In genomic region chr16:11105038-11105903, GRCh38 we compare ENCODE assay signal across 1 cellular context.
A peak's percentile ranks its signal among the peaks of the same experiment; 100 is the strongest.
TF ChIP-seq lines count a peak whose summit lies in the region.

No MANE protein-coding gene starts in this region.

TF ChIP-seq in K562, 482 proteins besides CTCF, POLR2A, EP300 and RAD21 (continued from another document and continues in another):
- TF ChIP-seq ARID2 (IDR thresholded peaks at IDR 0.05) (no peak), ELF4 (CRISPR knock-in tag; IDR thresholded peaks at IDR 0.05) (peak; percentile 42; the same call in 1 of the 2 replicates), PHB2 (IDR thresholded peaks at IDR 0.05; ENCODE audit: low read depth) (peak; percentile 88; the same call in 1 of the 2 replicates), CTCFL (IDR thresholded peaks at IDR 0.05; ENCODE audit: borderline replicate concordance, insufficient read depth, low read depth, low read length, poor library complexity, severe bottlenecking) (no peak), ZNF561 (CRISPR knock-in tag; conservative IDR thresholded peaks at IDR 0.05) (no peak), RBM15 (IDR thresholded peaks at IDR 0.05; ENCODE audit: insufficient read depth, low read length) (no peak), ZNF318 (IDR thresholded peaks at IDR 0.05; ENCODE audit: borderline replicate concordance in 1 of 2, low read depth in 1 of 2) (peak in 1 of 2 experiments; percentile 99; a peak in 2 of 4 replicates), ZNF41 (CRISPR knock-in tag; conservative IDR thresholded peaks at IDR 0.05) (no peak), TAF15 (IDR thresholded peaks at IDR 0.05; ENCODE audit: low read depth, low read length) (no peak), ZBED1 (IDR thresholded peaks at IDR 0.05) (peak; percentile 92; the same call in 1 of the 2 replicates), HDAC3 (IDR thresholded peaks at IDR 0.05; ENCODE audit: borderline replicate concordance, partially characterized antibody) (peak; percentile 99), SAFB (IDR thresholded peaks at IDR 0.05; ENCODE audit: borderline replicate concordance, low read depth, low read length) (no peak), ZNF384 (IDR thresholded peaks at IDR 0.05; ENCODE audit: low read depth, low read length) (no peak), ZBTB17 (CRISPR knock-in tag; IDR thresholded peaks at IDR 0.05) (no peak; the same call in 1 of the 2 replicates), TRIM24 (IDR thresholded peaks at IDR 0.05) (peak; percentile 95 to 97), SMARCA5 (IDR thresholded peaks at IDR 0.05) (no peak), MGA (IDR thresholded peaks at IDR 0.05) (peak; percentile 82), ZKSCAN3 (CRISPR knock-in tag; IDR thresholded peaks at IDR 0.05) (no peak), HBP1 (CRISPR knock-in tag; IDR thresholded peaks at IDR 0.05) (no peak), ATF1 (CRISPR knock-in tag; IDR thresholded peaks at IDR 0.05) (no peak), ATF1 (tag; IDR thresholded peaks at IDR 0.05) (peak; percentile 91), DMBX1 (CRISPR knock-in tag; IDR thresholded peaks at IDR 0.05; ENCODE audit: borderline replicate concordance) (0 out of 2 replicates have a peak, but pooled peaks have one; percentile 61), HDAC6 (IDR thresholded peaks at IDR 0.05; ENCODE audit: low read depth, low read length) (no peak), PRDM10 (IDR thresholded peaks at IDR 0.05; ENCODE audit: partially characterized antibody) (peak; percentile 15), NFE2 (IDR thresholded peaks at IDR 0.05; ENCODE audit: low read depth) (peak; percentile 48; the same call in 1 of the 2 replicates), NCOA2 (IDR thresholded peaks at IDR 0.05; ENCODE audit: partially characterized antibody in 2 of 2) (no peak), CBX5 (IDR thresholded peaks at IDR 0.05; ENCODE audit: borderline replicate concordance, low read depth) (no peak)
